ENCODE assay signal across 8 cellular contexts in genomic region chr15:60326824-60327654, GRCh38.
DNase-seq lines count a peak whose midpoint lies in the region; ATAC-seq and TF ChIP-seq lines count a peak whose summit lies in the region.

No MANE protein-coding gene starts in this region.

- CTCF ChIA-PET in HEK293 (lab: Yijun Ruan, JAX): interaction anchor here (0.5 to 4.9 kb wide), 52 partner anchors 9 to 1293 kb away, joined by 3 to 71 read pairs (median 4); partner anchors contain the start of gene BNIP2

- H3K36me3 ChIP-seq in HEK293 (ENCODE audit: control insufficient read depth in 2 of 2, insufficient read depth in 1 of 2, low read length in 2 of 2) (no peaks in the 10 kb centered on the region), upper lobe of left lung (no peaks in the 10 kb centered on the region)

- H3K4me1 ChIP-seq in HEK293 (ENCODE audit: control insufficient read depth, insufficient read depth, low read length): 0 out of 2 replicates have a peak, but pooled peaks cover 6% of the 10 kb centered on the region
- H3K4me1 ChIP-seq in upper lobe of left lung: peaks cover 0 to 7% (median 0%) of the 10 kb centered on the region in 4 donors

- H3K9me3 ChIP-seq in HEK293 (ENCODE audit: control insufficient read depth, insufficient read depth, low read depth, low read length): no peaks in the 10 kb centered on the region
- no peaks in the 10 kb centered on the region for H3K9me3 ChIP-seq in upper lobe of left lung

- no peak overlapping the region for H3K27ac ChIP-seq in HEK293 (ENCODE audit: extremely low read depth, low read depth, low read length)
- H3K27ac ChIP-seq in upper lobe of left lung: no peak overlapping the region

- peaks cover 47% of the 10 kb centered on the region for H3K27me3 Mint-ChIP-seq in brain

- TF ChIP-seq CTCF in HEK293 (tag by site-specific recombination; IDR thresholded peaks at IDR 0.05) (0 out of 2 replicates have a peak, but pooled peaks have one; percentile 33), brain (conservative IDR thresholded peaks at IDR 0.05) (peak; percentile 93 to 95), upper lobe of left lung (IDR thresholded peaks at IDR 0.05) (peak; percentile 30 to 80 (median 56))

- peaks cover 0 to 2% (median 0%) of the 10 kb centered on the region in 4 donors for H3K27me3 ChIP-seq in upper lobe of left lung

- TF ChIP-seq EP300 in upper lobe of left lung (IDR thresholded peaks at IDR 0.05): no peak

- H3K36me3 Mint-ChIP-seq in brain: no peaks in the 10 kb centered on the region

- H3K27ac Mint-ChIP-seq in brain: no peak overlapping the region

- no peak overlapping the region for H3K4me3 Mint-ChIP-seq in brain

- POLR2A ChIA-PET in HEK293 (lab: Yijun Ruan, JAX): interaction anchor here (0.8 kb wide), 1 partner anchor 483 kb away, joined by 3 read pairs; no protein-coding TSS in a partner anchor

- H3K9me3 Mint-ChIP-seq in brain: peaks cover 0 to 6% (median 0%) of the 10 kb centered on the region in 5 experiments

- TF ChIP-seq POLR2A in upper lobe of left lung (IDR thresholded peaks at IDR 0.05): no peak

- H3K4me1 Mint-ChIP-seq in brain: peaks cover 40% of the 10 kb centered on the region

- H3K4me3 ChIP-seq in HEK293 (ENCODE audit: low read depth, low read length): no peak overlapping the region
- no peak overlapping the region for H3K4me3 ChIP-seq in upper lobe of left lung

- WGBS in upper lobe of left lung, 2 donors: 16 to 26% methylated on average over 5 of the region's 5 CpGs

- DNase-seq in D341Med (ENCODE audit: low spot score): peak; percentile 45
- DNase-seq in NOMO-1 treated with dmso at 0.1 percent for 144 hours (lab: John Stamatoyannopoulos, UW; ENCODE audit: unreplicated experiment): peak; percentile 5
- DNase-seq in left kidney (ENCODE audit: low read depth, low spot score): peak; percentile 86
- no peak for DNase-seq in upper lobe of left lung
- DNase-seq in mesenteric fat pad (ENCODE audit: low spot score): no peak

- ATAC-seq in upper lobe of left lung (ENCODE audit: low FRiP score in 2 of 2) (peak in 1 of 2 donors; percentile 60), HG03108 (IDR thresholded peaks at IDR 0.05; ENCODE audit: unreplicated experiment) (no peak)

TF ChIP-seq in HEK293, 187 proteins besides CTCF, POLR2A, EP300 and RAD21 (continues in another document):
- no peak for TF ChIP-seq ZNF521 (tag by site-specific recombination; IDR thresholded peaks at IDR 0.05)
- TF ChIP-seq ZNF549 (tag by site-specific recombination; IDR thresholded peaks at IDR 0.05): no peak
- no peak for TF ChIP-seq ZNF311 (tag by site-specific recombination; IDR thresholded peaks at IDR 0.05; ENCODE audit: borderline replicate concordance)
- 0 out of 2 replicates have a peak, but pooled peaks have one; percentile 20 for TF ChIP-seq ZNF692 (tag by site-specific recombination; IDR thresholded peaks at IDR 0.05)
- TF ChIP-seq SP7 (tag by site-specific recombination; IDR thresholded peaks at IDR 0.05): 0 out of 2 replicates have a peak, but pooled peaks have one; percentile 11
- no peak for TF ChIP-seq ZBTB11 (tag by site-specific recombination; conservative IDR thresholded peaks at IDR 0.05; ENCODE audit: low read depth)
- TF ChIP-seq AEBP2 (tag by site-specific recombination; IDR thresholded peaks at IDR 0.05; ENCODE audit: borderline replicate concordance): no peak
- TF ChIP-seq ZXDB (tag by site-specific recombination; IDR thresholded peaks at IDR 0.05): no peak
- no peak for TF ChIP-seq KLF16 (tag by site-specific recombination; IDR thresholded peaks at IDR 0.05)
- no peak for TF ChIP-seq ZNF514 (tag by site-specific recombination; IDR thresholded peaks at IDR 0.05)
- no peak for TF ChIP-seq YY1 (tag by site-specific recombination; IDR thresholded peaks at IDR 0.05)
- TF ChIP-seq MEIS1 (CRISPR knock-in tag; IDR thresholded peaks at IDR 0.05; ENCODE audit: borderline replicate concordance): no peak
- no peak for TF ChIP-seq ZBTB26 (tag by site-specific recombination; optimal IDR thresholded peaks at IDR 0.05)
- no peak for TF ChIP-seq GLI2 (tag by site-specific recombination; IDR thresholded peaks at IDR 0.05; ENCODE audit: borderline replicate concordance, low read depth)
- TF ChIP-seq ZBTB7A (tag by site-specific recombination; IDR thresholded peaks at IDR 0.05; ENCODE audit: low read depth): no peak
- no peak for TF ChIP-seq ZNF76 (tag by site-specific recombination; IDR thresholded peaks at IDR 0.05; ENCODE audit: borderline replicate concordance, low read depth)
- TF ChIP-seq ZNF654 (tag by site-specific recombination; IDR thresholded peaks at IDR 0.05; ENCODE audit: low read depth): peak; percentile 87
- TF ChIP-seq ZNF623 (tag by site-specific recombination; IDR thresholded peaks at IDR 0.05): no peak
- no peak for TF ChIP-seq ZNF843 (tag by site-specific recombination; IDR thresholded peaks at IDR 0.05)
- TF ChIP-seq ZNF571 (tag by site-specific recombination; IDR thresholded peaks at IDR 0.05): no peak
- no peak for TF ChIP-seq ZNF624 (tag by site-specific recombination; IDR thresholded peaks at IDR 0.05)
- no peak for TF ChIP-seq ZNF529 (tag by site-specific recombination; IDR thresholded peaks at IDR 0.05; ENCODE audit: insufficient replicate concordance)
- TF ChIP-seq ZNF544 (tag by site-specific recombination; IDR thresholded peaks at IDR 0.05): no peak

Comparison
In these comparisons a context has a peak if more than half of its experiments do, and no peak if none do; other contexts are left out.
1. DNase-seq: peak in D341Med (single experiment), NOMO-1 treated with dmso at 0.1 percent for 144 hours (single experiment) and left kidney (single experiment); none in upper lobe of left lung (0 of 2) and mesenteric fat pad (single experiment).
2. CTCF ChIP-seq: peak in every context shown above with its lines; median percentile 94 in brain; 56 in upper lobe of left lung; 33 in HEK293.